ENCODE assay signal across 1 cellular context in the genomic region with DNA sequence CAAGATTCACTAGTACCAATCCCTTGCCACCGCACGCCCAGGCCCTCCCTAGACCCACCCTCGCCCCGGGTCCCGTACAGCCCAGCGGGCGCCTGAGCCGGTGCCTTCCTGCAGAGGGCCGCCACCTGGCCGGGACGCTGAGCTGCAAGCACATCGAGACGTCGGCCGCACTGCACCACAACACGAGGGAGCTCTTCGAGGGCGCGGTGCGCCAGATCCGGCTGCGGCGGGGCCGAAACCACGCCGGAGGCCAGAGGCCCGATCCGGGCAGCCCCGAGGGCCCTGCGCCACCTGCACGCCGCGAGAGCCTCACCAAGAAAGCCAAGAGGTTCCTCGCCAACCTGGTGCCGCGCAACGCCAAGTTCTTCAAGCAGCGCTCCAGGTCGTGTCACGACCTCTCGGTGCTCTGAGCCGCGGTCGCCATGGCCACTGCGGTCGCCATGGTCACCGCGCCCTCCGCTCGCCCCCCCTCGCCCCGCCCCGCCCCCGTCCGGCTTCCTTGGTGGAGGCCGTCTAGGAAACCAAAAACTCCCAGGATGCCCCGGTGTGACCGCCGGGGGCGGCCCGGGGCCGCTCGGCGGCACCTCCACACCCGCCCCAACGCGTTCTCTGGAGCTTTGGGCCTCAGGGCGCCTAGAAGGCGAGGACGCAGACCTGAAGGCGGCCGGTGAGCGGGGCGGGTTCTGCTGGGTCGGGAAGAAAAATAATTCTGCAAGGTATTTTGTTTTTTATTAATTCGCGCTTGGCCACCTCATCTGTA.
A peak's percentile ranks its signal among the peaks of the same experiment; 100 is the strongest.
TF ChIP-seq lines count a peak whose summit lies in the region.

No MANE protein-coding gene starts in this region.

TF ChIP-seq in K562, 482 proteins besides CTCF, POLR2A, EP300 and RAD21 (continued from another document and continues in another):
- TF ChIP-seq PHF8 (IDR thresholded peaks at IDR 0.05; ENCODE audit: borderline replicate concordance, low read length) (peak; percentile 88), POLR2B (IDR thresholded peaks at IDR 0.05; ENCODE audit: low read depth, partially characterized antibody) (peak; percentile 73), TRIM24 (IDR thresholded peaks at IDR 0.05) (0 out of 4 replicates have a peak, but pooled peaks of 1 of the 2 experiments have one; percentile 19), ZNF224 (CRISPR knock-in tag; IDR thresholded peaks at IDR 0.05) (0 out of 2 replicates have a peak, but pooled peaks have one; percentile 56), PRPF4 (IDR thresholded peaks at IDR 0.05; ENCODE audit: insufficient read depth, low read depth, low read length, poor library complexity, severe bottlenecking) (no peak), XRCC5 (IDR thresholded peaks at IDR 0.05; ENCODE audit: low read depth, low read length) (peak; percentile 27; the same call in 1 of the 2 replicates), ZNF766 (CRISPR knock-in tag; conservative IDR thresholded peaks at IDR 0.05) (0 out of 2 replicates have a peak, but pooled peaks have one; percentile 21), ZNF347 (CRISPR knock-in tag; IDR thresholded peaks at IDR 0.05; ENCODE audit: low read depth) (no peak), KAT7 (CRISPR knock-in tag; IDR thresholded peaks at IDR 0.05; ENCODE audit: borderline replicate concordance) (peak; percentile 64; the same call in 1 of the 2 replicates), NR1H2 (CRISPR knock-in tag; IDR thresholded peaks at IDR 0.05) (peak; percentile 93; the same call in 1 of the 2 replicates), MYNN (IDR thresholded peaks at IDR 0.05) (peak; percentile 99), MYNN (CRISPR knock-in tag; IDR thresholded peaks at IDR 0.05) (peak; percentile 91), PML (IDR thresholded peaks at IDR 0.05; ENCODE audit: low read length) (peak; percentile 55; the same call in 1 of the 2 replicates), SRSF3 (IDR thresholded peaks at IDR 0.05; ENCODE audit: insufficient read depth, low read length) (no peak), POLR2AphosphoS2 (IDR thresholded peaks at IDR 0.05; ENCODE audit: low read length) (no peak), YY1 (IDR thresholded peaks at IDR 0.05; ENCODE audit: borderline replicate concordance in 1 of 3, control insufficient read depth in 1 of 3, extremely low read depth in 1 of 3, insufficient read depth in 3 of 3, insufficient read length in 1 of 3, insufficient replicate concordance in 2 of 3, low read depth in 1 of 3, low read length in 2 of 3) (peak in 1 of 3 experiments; percentile 57), SMAD1 (IDR thresholded peaks at IDR 0.05; ENCODE audit: low read depth, low read length, partially characterized antibody) (no peak), NR2F6 (CRISPR knock-in tag; IDR thresholded peaks at IDR 0.05) (no peak), ARID4B (CRISPR knock-in tag; IDR thresholded peaks at IDR 0.05) (peak; percentile 30; the same call in 1 of the 2 replicates), CREB1 (IDR thresholded peaks at IDR 0.05) (no peak), CREB1 (CRISPR knock-in tag; IDR thresholded peaks at IDR 0.05) (peak; percentile 63; the same call in 1 of the 2 replicates), ZNF354B (CRISPR knock-in tag; IDR thresholded peaks at IDR 0.05) (no peak), POLR2G (IDR thresholded peaks at IDR 0.05; ENCODE audit: low read depth, low read length) (peak; percentile 88), WHSC1 (IDR thresholded peaks at IDR 0.05; ENCODE audit: low read length) (no peak), ZBED1 (IDR thresholded peaks at IDR 0.05) (no peak), HSF4 (CRISPR knock-in tag; IDR thresholded peaks at IDR 0.05; ENCODE audit: borderline replicate concordance) (0 out of 2 replicates have a peak, but pooled peaks have one; percentile 38), NRF1 (conservative IDR thresholded peaks at IDR 0.05 in 1 of 2, IDR thresholded peaks at IDR 0.05 in 1 of 2) (0 out of 4 replicates have a peak, but pooled peaks of 1 of the 2 experiments have one; percentile 8), SUPT5H (IDR thresholded peaks at IDR 0.05) (peak; percentile 79)
- TF ChIP-seq, protein P1, sequence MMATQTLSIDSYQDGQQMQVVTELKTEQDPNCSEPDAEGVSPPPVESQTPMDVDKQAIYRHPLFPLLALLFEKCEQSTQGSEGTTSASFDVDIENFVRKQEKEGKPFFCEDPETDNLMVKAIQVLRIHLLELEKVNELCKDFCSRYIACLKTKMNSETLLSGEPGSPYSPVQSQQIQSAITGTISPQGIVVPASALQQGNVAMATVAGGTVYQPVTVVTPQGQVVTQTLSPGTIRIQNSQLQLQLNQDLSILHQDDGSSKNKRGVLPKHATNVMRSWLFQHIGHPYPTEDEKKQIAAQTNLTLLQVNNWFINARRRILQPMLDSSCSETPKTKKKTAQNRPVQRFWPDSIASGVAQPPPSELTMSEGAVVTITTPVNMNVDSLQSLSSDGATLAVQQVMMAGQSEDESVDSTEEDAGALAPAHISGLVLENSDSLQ (IDR thresholded peaks at IDR 0.05) = 0 out of 2 replicates have a peak, but pooled peaks have one; percentile 16
- TF ChIP-seq, protein P2, sequence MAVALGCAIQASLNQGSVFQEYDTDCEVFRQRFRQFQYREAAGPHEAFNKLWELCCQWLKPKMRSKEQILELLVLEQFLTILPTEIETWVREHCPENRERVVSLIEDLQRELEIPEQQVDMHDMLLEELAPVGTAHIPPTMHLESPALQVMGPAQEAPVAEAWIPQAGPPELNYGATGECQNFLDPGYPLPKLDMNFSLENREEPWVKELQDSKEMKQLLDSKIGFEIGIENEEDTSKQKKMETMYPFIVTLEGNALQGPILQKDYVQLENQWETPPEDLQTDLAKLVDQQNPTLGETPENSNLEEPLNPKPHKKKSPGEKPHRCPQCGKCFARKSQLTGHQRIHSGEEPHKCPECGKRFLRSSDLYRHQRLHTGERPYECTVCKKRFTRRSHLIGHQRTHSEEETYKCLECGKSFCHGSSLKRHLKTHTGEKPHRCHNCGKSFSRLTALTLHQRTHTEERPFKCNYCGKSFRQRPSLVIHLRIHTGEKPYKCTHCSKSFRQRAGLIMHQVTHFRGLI (CRISPR knock-in tag; IDR thresholded peaks at IDR 0.05) = no peak
- TF ChIP-seq, protein P3, sequence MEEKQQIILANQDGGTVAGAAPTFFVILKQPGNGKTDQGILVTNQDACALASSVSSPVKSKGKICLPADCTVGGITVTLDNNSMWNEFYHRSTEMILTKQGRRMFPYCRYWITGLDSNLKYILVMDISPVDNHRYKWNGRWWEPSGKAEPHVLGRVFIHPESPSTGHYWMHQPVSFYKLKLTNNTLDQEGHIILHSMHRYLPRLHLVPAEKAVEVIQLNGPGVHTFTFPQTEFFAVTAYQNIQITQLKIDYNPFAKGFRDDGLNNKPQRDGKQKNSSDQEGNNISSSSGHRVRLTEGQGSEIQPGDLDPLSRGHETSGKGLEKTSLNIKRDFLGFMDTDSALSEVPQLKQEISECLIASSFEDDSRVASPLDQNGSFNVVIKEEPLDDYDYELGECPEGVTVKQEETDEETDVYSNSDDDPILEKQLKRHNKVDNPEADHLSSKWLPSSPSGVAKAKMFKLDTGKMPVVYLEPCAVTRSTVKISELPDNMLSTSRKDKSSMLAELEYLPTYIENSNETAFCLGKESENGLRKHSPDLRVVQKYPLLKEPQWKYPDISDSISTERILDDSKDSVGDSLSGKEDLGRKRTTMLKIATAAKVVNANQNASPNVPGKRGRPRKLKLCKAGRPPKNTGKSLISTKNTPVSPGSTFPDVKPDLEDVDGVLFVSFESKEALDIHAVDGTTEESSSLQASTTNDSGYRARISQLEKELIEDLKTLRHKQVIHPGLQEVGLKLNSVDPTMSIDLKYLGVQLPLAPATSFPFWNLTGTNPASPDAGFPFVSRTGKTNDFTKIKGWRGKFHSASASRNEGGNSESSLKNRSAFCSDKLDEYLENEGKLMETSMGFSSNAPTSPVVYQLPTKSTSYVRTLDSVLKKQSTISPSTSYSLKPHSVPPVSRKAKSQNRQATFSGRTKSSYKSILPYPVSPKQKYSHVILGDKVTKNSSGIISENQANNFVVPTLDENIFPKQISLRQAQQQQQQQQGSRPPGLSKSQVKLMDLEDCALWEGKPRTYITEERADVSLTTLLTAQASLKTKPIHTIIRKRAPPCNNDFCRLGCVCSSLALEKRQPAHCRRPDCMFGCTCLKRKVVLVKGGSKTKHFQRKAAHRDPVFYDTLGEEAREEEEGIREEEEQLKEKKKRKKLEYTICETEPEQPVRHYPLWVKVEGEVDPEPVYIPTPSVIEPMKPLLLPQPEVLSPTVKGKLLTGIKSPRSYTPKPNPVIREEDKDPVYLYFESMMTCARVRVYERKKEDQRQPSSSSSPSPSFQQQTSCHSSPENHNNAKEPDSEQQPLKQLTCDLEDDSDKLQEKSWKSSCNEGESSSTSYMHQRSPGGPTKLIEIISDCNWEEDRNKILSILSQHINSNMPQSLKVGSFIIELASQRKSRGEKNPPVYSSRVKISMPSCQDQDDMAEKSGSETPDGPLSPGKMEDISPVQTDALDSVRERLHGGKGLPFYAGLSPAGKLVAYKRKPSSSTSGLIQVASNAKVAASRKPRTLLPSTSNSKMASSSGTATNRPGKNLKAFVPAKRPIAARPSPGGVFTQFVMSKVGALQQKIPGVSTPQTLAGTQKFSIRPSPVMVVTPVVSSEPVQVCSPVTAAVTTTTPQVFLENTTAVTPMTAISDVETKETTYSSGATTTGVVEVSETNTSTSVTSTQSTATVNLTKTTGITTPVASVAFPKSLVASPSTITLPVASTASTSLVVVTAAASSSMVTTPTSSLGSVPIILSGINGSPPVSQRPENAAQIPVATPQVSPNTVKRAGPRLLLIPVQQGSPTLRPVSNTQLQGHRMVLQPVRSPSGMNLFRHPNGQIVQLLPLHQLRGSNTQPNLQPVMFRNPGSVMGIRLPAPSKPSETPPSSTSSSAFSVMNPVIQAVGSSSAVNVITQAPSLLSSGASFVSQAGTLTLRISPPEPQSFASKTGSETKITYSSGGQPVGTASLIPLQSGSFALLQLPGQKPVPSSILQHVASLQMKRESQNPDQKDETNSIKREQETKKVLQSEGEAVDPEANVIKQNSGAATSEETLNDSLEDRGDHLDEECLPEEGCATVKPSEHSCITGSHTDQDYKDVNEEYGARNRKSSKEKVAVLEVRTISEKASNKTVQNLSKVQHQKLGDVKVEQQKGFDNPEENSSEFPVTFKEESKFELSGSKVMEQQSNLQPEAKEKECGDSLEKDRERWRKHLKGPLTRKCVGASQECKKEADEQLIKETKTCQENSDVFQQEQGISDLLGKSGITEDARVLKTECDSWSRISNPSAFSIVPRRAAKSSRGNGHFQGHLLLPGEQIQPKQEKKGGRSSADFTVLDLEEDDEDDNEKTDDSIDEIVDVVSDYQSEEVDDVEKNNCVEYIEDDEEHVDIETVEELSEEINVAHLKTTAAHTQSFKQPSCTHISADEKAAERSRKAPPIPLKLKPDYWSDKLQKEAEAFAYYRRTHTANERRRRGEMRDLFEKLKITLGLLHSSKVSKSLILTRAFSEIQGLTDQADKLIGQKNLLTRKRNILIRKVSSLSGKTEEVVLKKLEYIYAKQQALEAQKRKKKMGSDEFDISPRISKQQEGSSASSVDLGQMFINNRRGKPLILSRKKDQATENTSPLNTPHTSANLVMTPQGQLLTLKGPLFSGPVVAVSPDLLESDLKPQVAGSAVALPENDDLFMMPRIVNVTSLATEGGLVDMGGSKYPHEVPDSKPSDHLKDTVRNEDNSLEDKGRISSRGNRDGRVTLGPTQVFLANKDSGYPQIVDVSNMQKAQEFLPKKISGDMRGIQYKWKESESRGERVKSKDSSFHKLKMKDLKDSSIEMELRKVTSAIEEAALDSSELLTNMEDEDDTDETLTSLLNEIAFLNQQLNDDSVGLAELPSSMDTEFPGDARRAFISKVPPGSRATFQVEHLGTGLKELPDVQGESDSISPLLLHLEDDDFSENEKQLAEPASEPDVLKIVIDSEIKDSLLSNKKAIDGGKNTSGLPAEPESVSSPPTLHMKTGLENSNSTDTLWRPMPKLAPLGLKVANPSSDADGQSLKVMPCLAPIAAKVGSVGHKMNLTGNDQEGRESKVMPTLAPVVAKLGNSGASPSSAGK (IDR thresholded peaks at IDR 0.05) = peak; percentile 99
- TF ChIP-seq, protein P4, sequence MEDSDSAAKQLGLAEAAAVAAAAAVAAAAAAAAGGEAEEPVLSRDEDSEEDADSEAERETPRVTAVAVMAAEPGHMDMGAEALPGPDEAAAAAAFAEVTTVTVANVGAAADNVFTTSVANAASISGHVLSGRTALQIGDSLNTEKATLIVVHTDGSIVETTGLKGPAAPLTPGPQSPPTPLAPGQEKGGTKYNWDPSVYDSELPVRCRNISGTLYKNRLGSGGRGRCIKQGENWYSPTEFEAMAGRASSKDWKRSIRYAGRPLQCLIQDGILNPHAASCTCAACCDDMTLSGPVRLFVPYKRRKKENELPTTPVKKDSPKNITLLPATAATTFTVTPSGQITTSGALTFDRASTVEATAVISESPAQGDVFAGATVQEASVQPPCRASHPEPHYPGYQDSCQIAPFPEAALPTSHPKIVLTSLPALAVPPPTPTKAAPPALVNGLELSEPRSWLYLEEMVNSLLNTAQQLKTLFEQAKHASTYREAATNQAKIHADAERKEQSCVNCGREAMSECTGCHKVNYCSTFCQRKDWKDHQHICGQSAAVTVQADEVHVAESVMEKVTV (CRISPR knock-in tag; IDR thresholded peaks at IDR 0.05) = peak; percentile 20; the same call in 1 of the 2 replicates
